Comparison of ENCODE assay signal across 22 cellular contexts in genomic region chr16:10130482-10130996, GRCh38. TPM values are rescaled to one million over a fixed set of nuclear protein-coding genes. Genes with fewer than 3 reads are reported as not detected.
"Had no signal": no experiment of that assay in that cellular context is flagged by ENCODE, and none has a peak within 500 bp of the region (broad histone marks: within the 10 kb centered on the region; RNA-seq: fewer than 3 reads in every experiment).

No MANE protein-coding gene starts in this region.

- H3K27ac ChIP-seq: breast epithelium, spleen, tibial nerve had no signal

- DNase-seq: activated CD4-positive, alpha-beta T cell treated with anti-CD3 and anti-CD28 coated beads, Interleukin-2, amount 50 U/mL, for 1 hour; activated naive CD4-positive, alpha-beta T cell; activated naive CD8-positive, alpha-beta T cell treated with anti-CD3 and anti-CD28 coated beads, Interleukin-2, amount 10 ng/mL, durations not matched to agents 7 days and 5 days; activated T-cell treated with anti-CD3 and anti-CD28 coated beads for 4 hours; aorta; foreskin melanocyte; head of caudate nucleus; immature natural killer cell; left colon; midbrain; spleen; stimulated activated naive CD8-positive, alpha-beta T cell treated with anti-CD3 and anti-CD28 coated beads, Interleukin-15, amount 100 ng/mL, for 72 hours; SW 1271 had no signal

- H3K27me3 ChIP-seq: breast epithelium, tibial nerve had no signal

- H3K4me3 ChIP-seq: breast epithelium, lung, spleen, tibial nerve had no signal

- ATAC-seq: activated CD4-positive, CD25-positive, alpha-beta regulatory T cell treated with anti-CD3 and anti-CD28 coated beads, Interleukin-2, amount 50 U/mL, for 24 hours; esophagus mucosa; left colon; sciatic nerve; stimulated activated naive CD8-positive, alpha-beta T cell treated with anti-CD3 and anti-CD28 coated beads, Interleukin-15, amount 100 ng/mL, for 72 hours had no signal

- H3K36me3 ChIP-seq: breast epithelium, spleen, tibial nerve had no signal

- H3K9me3 ChIP-seq: breast epithelium had no signal

- H3K4me1 ChIP-seq: breast epithelium, spleen, tibial nerve had no signal

RNA-seq across cellular contexts. Expression of gene GRIN2A, which starts 51.7 kb away (rescaled TPM):
- total RNA-seq: activated CD8-positive, alpha-beta memory T cell treated with anti-CD3 and anti-CD28 coated beads for 36 hours; activated naive CD8-positive, alpha-beta T cell treated with anti-CD3 and anti-CD28 coated beads, Interleukin-2, amount 10 ng/mL, durations not matched to agents 7 days and 5 days; esophagus mucosa; osteocyte; pulmonary artery endothelial cell had no signal
